ENCODE assay signal across 12 cellular contexts in genomic region chr13:40981949-40982348, GRCh38. TPM values are rescaled to one million over a fixed set of nuclear protein-coding genes. Genes with fewer than 3 reads are reported as not detected.
DNase-seq lines count a peak whose midpoint lies in the region; ATAC-seq and TF ChIP-seq lines count a peak whose summit lies in the region.
"Had no signal": no experiment of that assay in that cellular context is flagged by ENCODE, and none has a peak within 500 bp of the region (broad histone marks: within the 10 kb centered on the region; RNA-seq: fewer than 3 reads in every experiment).

No MANE protein-coding gene starts in this region.

- no peaks in the 10 kb centered on the region for H3K27me3 Mint-ChIP-seq in T-helper 1 cell treated with Interleukin-12 subunit alpha and Interleukin-12 subunit beta and Interleukin-4 antibody, amounts not matched to agents 30 μg/mL and 1 μg/mL, for 36 hours (ENCODE audit: low read depth)
- H3K27me3 Mint-ChIP-seq in stimulated activated naive B cell treated with anti-CD40 and anti-IgM and Interleukin-4, amounts not matched to agents 10 μg/mL and 1 μg/mL and 100 μg/mL, for 72 hours: no peaks in the 10 kb centered on the region
- H3K27me3 Mint-ChIP-seq in progenitor cell of endocrine pancreas: no peaks in the 10 kb centered on the region

- H3K27ac Mint-ChIP-seq in T-helper 1 cell treated with Interleukin-12 subunit alpha and Interleukin-12 subunit beta and Interleukin-4 antibody, amounts not matched to agents 30 μg/mL and 1 μg/mL, for 36 hours: peak overlapping the region; percentile 96
- peak overlapping the region; percentile 93 for H3K27ac Mint-ChIP-seq in stimulated activated naive B cell treated with anti-CD40 and anti-IgM and Interleukin-4, amounts not matched to agents 10 μg/mL and 1 μg/mL and 100 μg/mL, for 72 hours
- no peak overlapping the region for H3K27ac Mint-ChIP-seq in progenitor cell of endocrine pancreas
- H3K27ac Mint-ChIP-seq: HFFc6 had no signal

- TF ChIP-seq CTCF in VCaP (conservative IDR thresholded peaks at IDR 0.05) (no peak), fibroblast of the aortic adventitia (IDR thresholded peaks at IDR 0.05; ENCODE audit: insufficient read depth, low read length) (no peak), progenitor cell of endocrine pancreas (IDR thresholded peaks at IDR 0.05; ENCODE audit: unreplicated experiment) (no peak)

- no peaks in the 10 kb centered on the region for H3K9me3 Mint-ChIP-seq in T-helper 1 cell treated with Interleukin-12 subunit alpha and Interleukin-12 subunit beta and Interleukin-4 antibody, amounts not matched to agents 30 μg/mL and 1 μg/mL, for 36 hours
- no peaks in the 10 kb centered on the region for H3K9me3 Mint-ChIP-seq in stimulated activated naive B cell treated with anti-CD40 and anti-IgM and Interleukin-4, amounts not matched to agents 10 μg/mL and 1 μg/mL and 100 μg/mL, for 72 hours
- no peaks in the 10 kb centered on the region for H3K9me3 Mint-ChIP-seq in progenitor cell of endocrine pancreas (ENCODE audit: low read depth)
- H3K9me3 Mint-ChIP-seq: HFFc6, nephron progenitor cell had no signal

- peak overlapping the region; percentile 0 for H3K4me3 ChIP-seq in fibroblast of the aortic adventitia (ENCODE audit: low read depth, low read length)

- H3K4me1 Mint-ChIP-seq in T-helper 1 cell treated with Interleukin-12 subunit alpha and Interleukin-12 subunit beta and Interleukin-4 antibody, amounts not matched to agents 30 μg/mL and 1 μg/mL, for 36 hours (ENCODE audit: low read depth): peaks cover 69% of the 10 kb centered on the region
- H3K4me1 Mint-ChIP-seq in stimulated activated naive B cell treated with anti-CD40 and anti-IgM and Interleukin-4, amounts not matched to agents 10 μg/mL and 1 μg/mL and 100 μg/mL, for 72 hours: peaks cover 38 to 72% of the 10 kb centered on the region in 2 donors
- peaks cover 34% of the 10 kb centered on the region for H3K4me1 Mint-ChIP-seq in progenitor cell of endocrine pancreas (ENCODE audit: low read depth)

- peak overlapping the region; percentile 97 for H3K4me3 Mint-ChIP-seq in T-helper 1 cell treated with Interleukin-12 subunit alpha and Interleukin-12 subunit beta and Interleukin-4 antibody, amounts not matched to agents 30 μg/mL and 1 μg/mL, for 36 hours
- peak overlapping the region; percentile 79 to 84 for H3K4me3 Mint-ChIP-seq in stimulated activated naive B cell treated with anti-CD40 and anti-IgM and Interleukin-4, amounts not matched to agents 10 μg/mL and 1 μg/mL and 100 μg/mL, for 72 hours
- no peak overlapping the region for H3K4me3 Mint-ChIP-seq in progenitor cell of endocrine pancreas (ENCODE audit: low read depth)
- H3K4me3 Mint-ChIP-seq: HFFc6, nephron progenitor cell had no signal

- peaks cover 34% of the 10 kb centered on the region for H3K36me3 Mint-ChIP-seq in T-helper 1 cell treated with Interleukin-12 subunit alpha and Interleukin-12 subunit beta and Interleukin-4 antibody, amounts not matched to agents 30 μg/mL and 1 μg/mL, for 36 hours (ENCODE audit: low read depth)
- peaks cover 21 to 36% of the 10 kb centered on the region in 2 donors for H3K36me3 Mint-ChIP-seq in stimulated activated naive B cell treated with anti-CD40 and anti-IgM and Interleukin-4, amounts not matched to agents 10 μg/mL and 1 μg/mL and 100 μg/mL, for 72 hours
- peaks cover 5% of the 10 kb centered on the region for H3K36me3 Mint-ChIP-seq in progenitor cell of endocrine pancreas (ENCODE audit: insufficient read depth)

- no peak for ATAC-seq in stimulated activated naive B cell treated with anti-CD40 and anti-IgM and Interleukin-4, amounts not matched to agents 10 μg/mL and 1 μg/mL and 100 μg/mL, for 72 hours (replicated peaks)
- no peak for ATAC-seq in GM21367 (IDR thresholded peaks at IDR 0.05; ENCODE audit: unreplicated experiment)

- no peak for DNase-seq in T-helper 1 cell
- no peak for DNase-seq in fibroblast of the aortic adventitia (ENCODE audit: low read depth)
- DNase-seq in stimulated activated naive B cell treated with anti-CD40 and anti-IgM and Interleukin-4, amounts not matched to agents 10 μg/mL and 1 μg/mL and 100 μg/mL, for 72 hours: no peak
- DNase-seq in NOMO-1 treated with dmso at 0.1 percent for 144 hours (lab: John Stamatoyannopoulos, UW; ENCODE audit: unreplicated experiment): no peak
- no peak for DNase-seq in progenitor cell of endocrine pancreas (ENCODE audit: low spot score, unreplicated experiment)
- DNase-seq: activated CD4-positive, alpha-beta T cell treated with anti-CD3 and anti-CD28 coated beads, Interleukin-2, amount 50 U/mL, for 4 hours; HFFc6; nephron progenitor cell had no signal

- H3K27ac ChIP-seq in VCaP: peak overlapping the region; percentile 84
- H3K27ac ChIP-seq: 22Rv1 had no signal

RNA-seq across cellular contexts. Expression of gene ELF1, which starts 37.2 kb away (rescaled TPM):
- total RNA-seq in fibroblast of the aortic adventitia (ENCODE audit: low replicate concordance) (47.0 and 51.0 TPM in 2 replicates), progenitor cell of endocrine pancreas (87.7 and 89.7 TPM in 2 replicates)
